Comparison of ENCODE assay signal across 2 cellular contexts in the genomic region with DNA sequence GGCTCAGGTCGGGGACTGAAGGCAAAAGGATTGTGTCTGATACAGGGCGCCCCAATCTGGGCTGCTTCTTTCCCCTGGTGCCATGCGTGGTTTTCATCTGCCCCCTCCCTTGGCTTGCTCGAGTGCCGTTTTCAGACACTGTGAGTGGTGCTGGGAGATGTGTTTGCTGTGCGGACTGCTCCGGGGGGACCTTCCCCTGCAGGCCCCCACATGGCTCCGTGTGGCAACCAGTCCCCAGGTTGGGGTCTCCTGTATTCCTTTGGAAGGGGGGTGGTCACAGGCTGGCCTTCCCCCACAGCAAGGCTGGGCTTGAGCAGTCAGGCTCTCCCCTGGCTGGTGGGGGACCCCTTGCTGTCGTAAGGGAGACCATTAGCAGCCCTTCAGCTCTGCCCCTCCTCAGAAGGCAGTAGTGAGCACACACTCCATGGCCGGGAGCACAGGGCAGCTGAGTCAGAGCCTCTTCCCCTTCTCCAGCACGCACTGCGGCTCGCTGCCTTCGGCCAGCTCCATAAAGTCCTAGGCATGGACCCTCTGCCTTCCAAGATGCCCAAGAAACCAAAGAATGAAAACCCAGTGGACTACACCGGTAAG.
TF ChIP-seq lines count a peak whose summit lies in the region.

No MANE protein-coding gene starts in this region.

TF ChIP-seq in HepG2, 621 proteins besides CTCF, POLR2A, EP300 and RAD21:
- TF ChIP-seq ZNF550 (CRISPR knock-in tag; IDR thresholded peaks at IDR 0.05; ENCODE audit: borderline replicate concordance) (no peak), POLR2G (IDR thresholded peaks at IDR 0.05; ENCODE audit: low read depth, low read length) (peak; percentile 27; the same call in 1 of the 2 replicates), ZNF256 (CRISPR knock-in tag; conservative IDR thresholded peaks at IDR 0.05) (no peak), POLR2AphosphoS2 (IDR thresholded peaks at IDR 0.05; ENCODE audit: low read depth, low read length) (0 out of 2 replicates have a peak, but pooled peaks have one; percentile 74), RBM22 (optimal IDR thresholded peaks at IDR 0.05; ENCODE audit: low read length) (peak; percentile 77), AGO2 (optimal IDR thresholded peaks at IDR 0.05; ENCODE audit: low read depth, low read length) (peak; percentile 26)

TF ChIP-seq in GM12878, 131 proteins besides CTCF, POLR2A, EP300 and RAD21:
- TF ChIP-seq MYB (IDR thresholded peaks at IDR 0.05; ENCODE audit: borderline replicate concordance, low read depth, low read length) (no peak), POLR2AphosphoS5 (IDR thresholded peaks at IDR 0.05; ENCODE audit: low read length) (0 out of 2 replicates have a peak, but pooled peaks have one; percentile 32), SRF (IDR thresholded peaks at IDR 0.05; ENCODE audit: low read depth in 2 of 2, low read length in 2 of 2) (no peak), TCF12 (IDR thresholded peaks at IDR 0.05; ENCODE audit: low read depth, low read length) (no peak), SREBF2 (IDR thresholded peaks at IDR 0.05; ENCODE audit: low read length) (no peak)
